Comparison of ENCODE assay signal across 9 cellular contexts in genomic region chr12:64678835-64679234, GRCh38.
DNase-seq lines count a peak whose midpoint lies in the region; ATAC-seq and TF ChIP-seq lines count a peak whose summit lies in the region.
"Had no signal": no experiment of that assay in that cellular context is flagged by ENCODE, and none has a peak within 500 bp of the region (broad histone marks: within the 10 kb centered on the region; RNA-seq: fewer than 3 reads in every experiment).

No MANE protein-coding gene starts in this region.

- no peak for TF ChIP-seq CTCF in PC-9 (conservative IDR thresholded peaks at IDR 0.05)

- no peaks in the 10 kb centered on the region for H3K27me3 Mint-ChIP-seq in CD4-positive, alpha-beta memory T cell

- peaks cover 8 to 42% of the 10 kb centered on the region in 2 donors for H3K36me3 Mint-ChIP-seq in CD4-positive, alpha-beta memory T cell

- H2AFZ ChIP-seq in PC-9, result no peak overlapping the region

- H3F3A ChIP-seq in PC-9 (ENCODE audit: insufficient read depth, low read depth), result peaks cover 55% of the 10 kb centered on the region

- intact Hi-C loops in CD4-positive, alpha-beta memory T cell (cut with micrococcal nuclease), result loop anchor here (1.0 to 2.0 kb wide), 2 partner anchors 10 to 14 kb away; no protein-coding TSS in a partner anchor
- intact Hi-C loops in PC-9 (cut with micrococcal nuclease; ENCODE audit: unreplicated experiment), result loop anchor here (2.0 to 10.0 kb wide), 3 partner anchors 54 to 764 kb away; partner anchors contain the start of gene RASSF3

- H3K9ac ChIP-seq in rectal smooth muscle tissue (ENCODE audit: low read length), result no peak overlapping the region
- H3K9ac ChIP-seq: KMS-11 had no signal

- H3K4me2 ChIP-seq in PC-9, result peak overlapping the region; percentile 81
- H3K4me2 ChIP-seq: KMS-11 had no signal

- peaks cover 99% of the 10 kb centered on the region for H3K4me1 ChIP-seq in CD4-positive, alpha-beta memory T cell (ENCODE audit: insufficient read depth, low read length)
- H3K4me1 ChIP-seq in PC-9 (replicated peaks; ENCODE audit: insufficient read depth), result peaks cover 62% of the 10 kb centered on the region
- H3K4me1 ChIP-seq in effector memory CD4-positive, alpha-beta T cell (ENCODE audit: control insufficient read depth, insufficient read depth, low read length, poor library complexity, severe bottlenecking), result peaks cover 86% of the 10 kb centered on the region
- peaks cover 35% of the 10 kb centered on the region for H3K4me1 ChIP-seq in rectal smooth muscle tissue (ENCODE audit: control insufficient read depth, insufficient read depth, low read length)

- H3K4me3 ChIP-seq in CD4-positive, alpha-beta memory T cell (ENCODE audit: low read length in 2 of 2), result peak overlapping the region in 1 of 2 donors; percentile 31
- H3K4me3 ChIP-seq in PC-9 (peak overlapping the region; percentile 45; the same call in 1 of the 2 replicates), rectal smooth muscle tissue (ENCODE audit: low read length) (no peak overlapping the region)
- H3K4me3 ChIP-seq in effector memory CD4-positive, alpha-beta T cell (ENCODE audit: insufficient read depth, low read depth, low read length, poor library complexity, severe bottlenecking), result no peak overlapping the region

- peak overlapping the region; percentile 75 for H3K27ac ChIP-seq in CD4-positive, alpha-beta memory T cell (ENCODE audit: low read depth, low read length)
- H3K27ac ChIP-seq in PC-9 (peak overlapping the region; percentile 91), rectal smooth muscle tissue (ENCODE audit: low read depth, low read length) (peak overlapping the region; percentile 82)
- H3K27ac ChIP-seq in effector memory CD4-positive, alpha-beta T cell (ENCODE audit: insufficient read depth, low read length, poor library complexity, severe bottlenecking), result peak overlapping the region; percentile 79
- H3K27ac ChIP-seq: KMS-11 had no signal

- H3K9me3 Mint-ChIP-seq in CD4-positive, alpha-beta memory T cell, result peaks cover 0 to 5% (median 0%) of the 10 kb centered on the region in 8 donors

- H3K79me2 ChIP-seq in PC-9 (ENCODE audit: low read depth), result peaks cover 89% of the 10 kb centered on the region

- H3K27ac Mint-ChIP-seq in CD4-positive, alpha-beta memory T cell, result peak overlapping the region; percentile 94 to 98 (median 97)

- H3K36me3 ChIP-seq in CD4-positive, alpha-beta memory T cell (ENCODE audit: insufficient read depth, low read length), result no peaks in the 10 kb centered on the region
- no peaks in the 10 kb centered on the region for H3K36me3 ChIP-seq in PC-9 (ENCODE audit: low read depth)
- H3K36me3 ChIP-seq in effector memory CD4-positive, alpha-beta T cell (ENCODE audit: control insufficient read depth, insufficient read depth, low read length), result no peaks in the 10 kb centered on the region
- H3K36me3 ChIP-seq in rectal smooth muscle tissue (ENCODE audit: control insufficient read depth, insufficient read depth, low read length), result no peaks in the 10 kb centered on the region

- peak in 1 of 5 donors; percentile 64 for DNase-seq in CD4-positive, alpha-beta memory T cell
- no peak for DNase-seq in PC-9
- DNase-seq in effector memory CD4-positive, alpha-beta T cell, result no peak
- no peak for DNase-seq in NCI-H2081 (lab: John Stamatoyannopoulos, UW)
- DNase-seq in HCEC 1CT, result no peak
- DNase-seq: activated gamma-delta T cell had no signal

- no peaks in the 10 kb centered on the region for H3K27me3 ChIP-seq in CD4-positive, alpha-beta memory T cell (ENCODE audit: insufficient read depth, low read length)
- H3K27me3 ChIP-seq in PC-9 (ENCODE audit: insufficient read depth, low read depth), result no peaks in the 10 kb centered on the region
- no peaks in the 10 kb centered on the region for H3K27me3 ChIP-seq in effector memory CD4-positive, alpha-beta T cell (replicated peaks; ENCODE audit: control insufficient read depth, insufficient read depth, low read length, poor library complexity, severe bottlenecking)
- no peaks in the 10 kb centered on the region for H3K27me3 ChIP-seq in rectal smooth muscle tissue (ENCODE audit: control insufficient read depth, insufficient read depth, low read length)

- BruUV-seq in PC-9 (replicated peaks; lab: Mats Ljungman, UMichigan), result no TSS peak

- H4K20me1 ChIP-seq in PC-9 (ENCODE audit: insufficient read depth), result no peaks in the 10 kb centered on the region

- H3K9me2 ChIP-seq in PC-9 (ENCODE audit: insufficient read depth), result no peaks in the 10 kb centered on the region

- ATAC-seq in GM21717 (IDR thresholded peaks at IDR 0.05; ENCODE audit: unreplicated experiment), result no peak

- peaks cover 70 to 100% (median 87%) of the 10 kb centered on the region in 4 donors for H3K4me1 Mint-ChIP-seq in CD4-positive, alpha-beta memory T cell

- H3K9me3 ChIP-seq in CD4-positive, alpha-beta memory T cell (ENCODE audit: control insufficient read depth in 1 of 2, low read length in 2 of 2), result no peaks in the 10 kb centered on the region
- no peaks in the 10 kb centered on the region for H3K9me3 ChIP-seq in PC-9 (ENCODE audit: insufficient read depth, low read depth)
- no peaks in the 10 kb centered on the region for H3K9me3 ChIP-seq in effector memory CD4-positive, alpha-beta T cell (ENCODE audit: control insufficient read depth, low read length)

- POLR2A ChIA-PET in CD4-positive, alpha-beta memory T cell (lab: Charles Lee; ENCODE audit: partially characterized antibody), result interaction anchor here (1.4 to 15.6 kb wide), 7 partner anchors 14 to 95 kb away, joined by 3 to 405 read pairs (median 8); partner anchors contain the start of gene RASSF3
- POLR2A ChIA-PET in PC-9 (lab: Charles Lee; ENCODE audit: unreplicated experiment), result interaction anchor here (0.7 kb wide), 1 partner anchor 34 kb away, joined by 3 read pairs; no protein-coding TSS in a partner anchor

- CTCF ChIA-PET in CD4-positive, alpha-beta memory T cell (lab: Charles Lee; ENCODE audit: partially characterized antibody), result interaction anchor here (1.1 to 9.7 kb wide), 11 partner anchors 10 to 134 kb away, joined by 3 to 85 read pairs (median 14); no protein-coding TSS in a partner anchor
- CTCF ChIA-PET in PC-9 (lab: Charles Lee), result no interaction called here

- H3K4me3 Mint-ChIP-seq in CD4-positive, alpha-beta memory T cell, result peak overlapping the region in 7 of 8 donors; percentile 28 to 85 (median 78)
